22 cellular contexts compared by ENCODE assay signal in the genomic region with DNA sequence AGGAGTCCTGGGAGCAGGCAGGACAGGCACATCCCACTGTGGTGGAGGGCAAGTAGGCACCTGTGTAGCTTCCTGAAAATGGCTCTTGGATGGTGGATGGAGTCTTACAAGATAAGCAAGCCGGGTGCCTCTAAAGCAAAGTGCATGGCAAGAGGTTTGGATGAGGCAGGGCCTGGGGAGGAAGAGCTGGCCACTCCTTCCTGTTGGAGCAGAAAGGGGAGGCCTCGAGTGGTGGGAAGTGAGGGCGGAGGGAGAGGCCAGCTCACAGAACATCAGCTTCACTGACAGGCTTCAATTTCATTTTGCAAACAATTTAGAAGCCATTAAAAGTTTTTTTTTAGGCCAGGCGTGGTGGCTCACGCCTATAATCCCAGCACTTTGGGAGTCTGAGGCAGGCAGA. TPM values are rescaled to one million over a fixed set of nuclear protein-coding genes. Genes with fewer than 3 reads are reported as not detected.
A peak's percentile ranks its signal among the peaks of the same experiment; 100 is the strongest.
DNase-seq lines count a peak whose midpoint lies in the region; ATAC-seq and TF ChIP-seq lines count a peak whose summit lies in the region.
"Had no signal": no experiment of that assay in that cellular context is flagged by ENCODE, and none has a peak within 500 bp of the region (broad histone marks: within the 10 kb centered on the region; RNA-seq: fewer than 3 reads in every experiment).

No MANE protein-coding gene starts in this region.

- intact Hi-C loops in upper lobe of right lung (cut with DNase I), result no loop called here

- no peak for TF ChIP-seq POLR2A in NB4 (IDR thresholded peaks at IDR 0.05; ENCODE audit: extremely low read depth, insufficient read length)

- H3K9me3 ChIP-seq in upper lobe of right lung, result no peaks in the 10 kb centered on the region
- H3K9me3 ChIP-seq: SJCRH30 had no signal

- peak; percentile 13 for DNase-seq in activated CD8-positive, alpha-beta memory T cell treated with anti-CD3 and anti-CD28 coated beads, Interleukin-2, amount 50 U/mL, for 48 hours
- no peak for DNase-seq in activated CD8-positive, alpha-beta memory T cell treated with anti-CD3 and anti-CD28 coated beads, Interleukin-2, amount 50 U/mL, for 4 hours
- peak; percentile 33 for DNase-seq in NB4 (ENCODE audit: low read depth)
- peak; percentile 35 for DNase-seq in ecto neural progenitor cell (ENCODE audit: low spot score)
- peak; percentile 23 for DNase-seq in upper lobe of right lung
- DNase-seq in NK-92 (lab: John Stamatoyannopoulos, UW; ENCODE audit: unreplicated experiment), result no peak
- DNase-seq in NCI-H2171 treated with DMSO at 0.1 percent for 48 hours (lab: John Stamatoyannopoulos, UW), result no peak
- DNase-seq: CD4-positive, alpha-beta T cell; COR-L47; DMS 273 treated with DMSO at 0.1 percent for 48 hours; DMS79 treated with DMSO at 0.1 percent for 48 hours; Karpas-422; NCI-H1417 treated with DMSO at 0.1 percent for 48 hours; NCI-H187; NCI-H226; NCI-H510A treated with DMSO at 0.1 percent for 48 hours; NCI-H774; SJCRH30 had no signal

- TF ChIP-seq CTCF in NB4 (IDR thresholded peaks at IDR 0.05; ENCODE audit: low read depth, low read length), result no peak
- no peak for TF ChIP-seq CTCF in upper lobe of right lung (IDR thresholded peaks at IDR 0.05)

- no peaks in the 10 kb centered on the region for H3K4me1 ChIP-seq in upper lobe of right lung
- H3K4me1 ChIP-seq: SJCRH30 had no signal

- H3K36me3 ChIP-seq in upper lobe of right lung, result no peaks in the 10 kb centered on the region
- H3K36me3 ChIP-seq: SJCRH30 had no signal

- ATAC-seq in upper lobe of right lung (no peak), HG02852 (IDR thresholded peaks at IDR 0.05; ENCODE audit: unreplicated experiment) (no peak)
- ATAC-seq: GM12878 had no signal

- no peaks in the 10 kb centered on the region for H3K27me3 ChIP-seq in upper lobe of right lung

- no peak overlapping the region for H3K4me3 ChIP-seq in NB4 (ENCODE audit: low read depth, low read length)
- H3K4me3 ChIP-seq in upper lobe of right lung, result no peak overlapping the region
- H3K4me3 ChIP-seq: GM12878, SJCRH30 had no signal

- no peak overlapping the region for H3K27ac ChIP-seq in upper lobe of right lung
- H3K27ac ChIP-seq: SJCRH30 had no signal

RNA-seq across cellular contexts. Expression of gene CD300A, which starts 31.0 kb away (rescaled TPM):
- total RNA-seq in upper lobe of right lung, result 17.5 TPM
- total RNA-seq: M059J, SJCRH30 had no signal

RNA-seq across cellular contexts. Expression of gene CD300LB, which starts 33.8 kb away (rescaled TPM):
- 1.3 TPM for total RNA-seq in upper lobe of right lung
- total RNA-seq: M059J, OCI-LY7, SJCRH30 had no signal

RNA-seq across cellular contexts. Expression of gene CD300C, which starts 48.4 kb away (rescaled TPM):
- total RNA-seq in upper lobe of right lung, result 8.2 TPM
- total RNA-seq: OCI-LY7, SJCRH30 had no signal

Comparison
In these comparisons a context has a peak if more than half of its experiments do, and no peak if none do; other contexts are left out.
1. DNase-seq: peak in activated CD8-positive, alpha-beta memory T cell treated with anti-CD3 and anti-CD28 coated beads, Interleukin-2, amount 50 U/mL, for 48 hours (single experiment), NB4 (single experiment), ecto neural progenitor cell (single experiment) and upper lobe of right lung (single experiment); none in activated CD8-positive, alpha-beta memory T cell treated with anti-CD3 and anti-CD28 coated beads, Interleukin-2, amount 50 U/mL, for 4 hours (single experiment), NK-92 (single experiment) and NCI-H2171 treated with DMSO at 0.1 percent for 48 hours (single experiment).